Comparison of ENCODE assay signal across 18 cellular contexts in genomic region chr15:29182590-29182989, GRCh38.
"Had no signal": no experiment of that assay in that cellular context is flagged by ENCODE, and none has a peak within 500 bp of the region (broad histone marks: within the 10 kb centered on the region; RNA-seq: fewer than 3 reads in every experiment).

No MANE protein-coding gene starts in this region.

- H3K4me3 ChIP-seq: heart left ventricle, neural progenitor cell, ovary, right atrium auricular region, sigmoid colon, skin epidermis, suprapubic skin, thyroid gland had no signal

- H3K4me2 ChIP-seq: neural progenitor cell had no signal

- H3K36me3 Mint-ChIP-seq: type B pancreatic cell had no signal

- H3K27ac Mint-ChIP-seq: naive thymus-derived CD8-positive, alpha-beta T cell; neural progenitor cell; type B pancreatic cell had no signal

- H3K36me3 ChIP-seq: heart left ventricle, neural progenitor cell, ovary, right atrium auricular region, sigmoid colon, suprapubic skin, thyroid gland had no signal

- H3K9me3 Mint-ChIP-seq: naive thymus-derived CD8-positive, alpha-beta T cell; neural progenitor cell; type B pancreatic cell had no signal

- H3K9me3 ChIP-seq: heart left ventricle, ovary, right atrium auricular region, sigmoid colon, suprapubic skin, thyroid gland had no signal

- ATAC-seq: esophagus mucosa; heart left ventricle; left lobe of liver; naive thymus-derived CD8-positive, alpha-beta T cell had no signal

- H2AFZ ChIP-seq: neural progenitor cell had no signal

- H3K27me3 ChIP-seq: neural progenitor cell, ovary, right atrium auricular region, sigmoid colon, thyroid gland had no signal

- DNase-seq: effector memory CD4-positive, alpha-beta T cell; heart left ventricle; hippocampal formation; kidney glomerular epithelial cell; naive thymus-derived CD8-positive, alpha-beta T cell; nucleus accumbens; ovary; sigmoid colon; stimulated activated CD4-positive, alpha-beta T cell treated with anti-CD3 and anti-CD28 coated beads, Interleukin-12 subunit alpha, Interleukin-12 subunit beta, amount 100 ng/mL, for 4 hours; stimulated activated naive CD4-positive, alpha-beta T cell; thyroid gland had no signal

- H3K9ac ChIP-seq: neural progenitor cell had no signal

- H3K27ac ChIP-seq: heart left ventricle, neural progenitor cell, ovary, right atrium auricular region, sigmoid colon, skin epidermis, suprapubic skin, thyroid gland had no signal

- H3K4me1 ChIP-seq: heart left ventricle, neural progenitor cell, right atrium auricular region, sigmoid colon, suprapubic skin, thyroid gland had no signal

- H3K4me3 Mint-ChIP-seq: naive thymus-derived CD8-positive, alpha-beta T cell; neural progenitor cell; type B pancreatic cell had no signal
